Comparison of ENCODE assay signal across 22 cellular contexts in the genomic region with DNA sequence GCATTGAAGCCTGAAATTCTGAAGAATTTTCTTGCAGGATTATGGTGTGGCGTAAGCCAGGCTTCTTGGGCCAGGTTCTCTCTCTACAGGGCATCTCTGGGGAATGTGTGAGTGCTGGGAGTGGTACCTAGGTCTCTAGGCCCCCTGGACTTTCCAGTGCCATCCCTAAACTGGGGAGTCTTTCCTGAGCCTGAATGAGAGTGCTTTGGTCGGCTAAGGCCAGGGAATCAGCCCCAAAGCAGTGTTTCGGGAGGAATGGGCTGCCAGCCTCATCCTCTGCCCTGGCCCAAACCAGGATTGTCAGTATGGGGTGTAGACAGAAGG.
"Had no signal": no experiment of that assay in that cellular context is flagged by ENCODE, and none has a peak within 500 bp of the region (broad histone marks: within the 10 kb centered on the region; RNA-seq: fewer than 3 reads in every experiment).

No MANE protein-coding gene starts in this region.

- H3K4me1 Mint-ChIP-seq: central memory CD8-positive, alpha-beta T cell had no signal

- H3K9me3 Mint-ChIP-seq: activated T-cell treated with anti-CD3 and anti-CD28 coated beads, Interleukin-2, amount 50 U/mL, for 24 hours had no signal

- H3K4me3 Mint-ChIP-seq: activated T-cell treated with anti-CD3 and anti-CD28 coated beads, Interleukin-2, amount 50 U/mL, for 24 hours; central memory CD8-positive, alpha-beta T cell had no signal

- DNase-seq: activated CD4-positive, alpha-beta T cell treated with anti-CD3 and anti-CD28 coated beads for 48 hours; activated CD4-positive, alpha-beta T cell treated with anti-CD3 and anti-CD28 coated beads, Interleukin-2, amount 50 U/mL, for 48 hours; activated CD8-positive, alpha-beta memory T cell treated with anti-CD3 and anti-CD28 coated beads, Interleukin-2, amount 50 U/mL, for 48 hours; activated gamma-delta T cell; activated naive CD4-positive, alpha-beta T cell treated with anti-CD3 and anti-CD28 coated beads, Interleukin-2, amount 50 U/mL, for 16 hours; activated T-cell treated with anti-CD3 and anti-CD28 coated beads, Interleukin-2, amount 50 U/mL, for 24 hours; amniotic stem cell; colonic mucosa; effector memory CD4-positive, alpha-beta T cell; gastrocnemius medialis; glutamatergic neuron; left ventricle myocardium inferior; stimulated activated CD4-positive, alpha-beta T cell treated with anti-CD3 and anti-CD28 coated beads, Interleukin-12 subunit alpha, Interleukin-12 subunit beta, amount 100 ng/mL, for 4 hours; stimulated activated CD4-positive, alpha-beta T cell treated with anti-CD3 and anti-CD28 coated beads, Interleukin-4, amount 100 ng/mL, for 1 hour; stimulated activated naive CD8-positive, alpha-beta T cell treated with anti-CD3 and anti-CD28 coated beads, Interleukin-15, Interleukin-2, amounts not matched to agents 100 U/mL and 50 U/mL, for 24 hours; T1000; WERI-Rb-1 had no signal

- H3K27me3 Mint-ChIP-seq: activated T-cell treated with anti-CD3 and anti-CD28 coated beads, Interleukin-2, amount 50 U/mL, for 24 hours had no signal

- H3K27ac Mint-ChIP-seq: activated T-cell treated with anti-CD3 and anti-CD28 coated beads, Interleukin-2, amount 50 U/mL, for 24 hours; progenitor cell of endocrine pancreas had no signal

- H3K27ac ChIP-seq: breast epithelium, colonic mucosa, gastrocnemius medialis, left ventricle myocardium inferior, skin epidermis, thyroid gland, WERI-Rb-1 had no signal
